ENCODE assay signal across 2 cellular contexts in the genomic region with DNA sequence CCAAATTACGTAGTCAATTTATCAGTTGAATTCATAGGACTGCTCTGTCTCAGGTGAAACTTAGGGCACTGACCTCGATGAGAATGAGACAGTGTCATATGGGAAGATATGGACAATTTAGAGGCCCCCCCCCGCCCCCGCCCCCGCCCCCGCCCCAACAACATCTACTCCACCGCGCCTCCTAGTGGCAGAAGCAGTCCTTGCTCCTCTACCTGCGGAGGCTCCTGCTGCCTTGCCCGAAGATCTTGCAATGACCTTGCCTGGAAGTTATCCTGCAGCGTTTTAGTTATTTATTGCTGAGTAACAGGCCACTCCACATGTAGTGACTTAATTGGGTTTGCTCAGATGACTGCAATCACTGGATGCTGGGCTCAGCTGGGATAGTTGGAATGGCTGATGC.
TF ChIP-seq lines count a peak whose summit lies in the region.

No MANE protein-coding gene starts in this region.

TF ChIP-seq in SK-N-SH, 30 proteins besides CTCF, POLR2A, EP300 and RAD21:
- no peak for TF ChIP-seq TEAD4 (IDR thresholded peaks at IDR 0.05; ENCODE audit: borderline replicate concordance, insufficient read depth)
- peak; percentile 29; the same call in 1 of the 2 replicates for TF ChIP-seq SMC3 (IDR thresholded peaks at IDR 0.05; ENCODE audit: low read depth, low read length)
- TF ChIP-seq RCOR1 (IDR thresholded peaks at IDR 0.05; ENCODE audit: low read length) = 0 out of 2 replicates have a peak, but pooled peaks have one; percentile 9

TF ChIP-seq in HepG2, 621 proteins besides CTCF, POLR2A, EP300 and RAD21:
- TF ChIP-seq, protein P1, sequence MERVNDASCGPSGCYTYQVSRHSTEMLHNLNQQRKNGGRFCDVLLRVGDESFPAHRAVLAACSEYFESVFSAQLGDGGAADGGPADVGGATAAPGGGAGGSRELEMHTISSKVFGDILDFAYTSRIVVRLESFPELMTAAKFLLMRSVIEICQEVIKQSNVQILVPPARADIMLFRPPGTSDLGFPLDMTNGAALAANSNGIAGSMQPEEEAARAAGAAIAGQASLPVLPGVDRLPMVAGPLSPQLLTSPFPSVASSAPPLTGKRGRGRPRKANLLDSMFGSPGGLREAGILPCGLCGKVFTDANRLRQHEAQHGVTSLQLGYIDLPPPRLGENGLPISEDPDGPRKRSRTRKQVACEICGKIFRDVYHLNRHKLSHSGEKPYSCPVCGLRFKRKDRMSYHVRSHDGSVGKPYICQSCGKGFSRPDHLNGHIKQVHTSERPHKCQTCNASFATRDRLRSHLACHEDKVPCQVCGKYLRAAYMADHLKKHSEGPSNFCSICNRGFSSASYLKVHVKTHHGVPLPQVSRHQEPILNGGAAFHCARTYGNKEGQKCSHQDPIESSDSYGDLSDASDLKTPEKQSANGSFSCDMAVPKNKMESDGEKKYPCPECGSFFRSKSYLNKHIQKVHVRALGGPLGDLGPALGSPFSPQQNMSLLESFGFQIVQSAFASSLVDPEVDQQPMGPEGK (CRISPR knock-in tag; IDR thresholded peaks at IDR 0.05) = peak; percentile 85
- TF ChIP-seq STAG1 (CRISPR knock-in tag; IDR thresholded peaks at IDR 0.05) (peak; percentile 18; the same call in 1 of the 2 replicates), AKAP8 (CRISPR knock-in tag; IDR thresholded peaks at IDR 0.05) (no peak), SMC3 (IDR thresholded peaks at IDR 0.05; ENCODE audit: low read length) (peak; percentile 26; the same call in 1 of the 2 replicates)
